ENCODE assay signal across 10 cellular contexts in the genomic region with DNA sequence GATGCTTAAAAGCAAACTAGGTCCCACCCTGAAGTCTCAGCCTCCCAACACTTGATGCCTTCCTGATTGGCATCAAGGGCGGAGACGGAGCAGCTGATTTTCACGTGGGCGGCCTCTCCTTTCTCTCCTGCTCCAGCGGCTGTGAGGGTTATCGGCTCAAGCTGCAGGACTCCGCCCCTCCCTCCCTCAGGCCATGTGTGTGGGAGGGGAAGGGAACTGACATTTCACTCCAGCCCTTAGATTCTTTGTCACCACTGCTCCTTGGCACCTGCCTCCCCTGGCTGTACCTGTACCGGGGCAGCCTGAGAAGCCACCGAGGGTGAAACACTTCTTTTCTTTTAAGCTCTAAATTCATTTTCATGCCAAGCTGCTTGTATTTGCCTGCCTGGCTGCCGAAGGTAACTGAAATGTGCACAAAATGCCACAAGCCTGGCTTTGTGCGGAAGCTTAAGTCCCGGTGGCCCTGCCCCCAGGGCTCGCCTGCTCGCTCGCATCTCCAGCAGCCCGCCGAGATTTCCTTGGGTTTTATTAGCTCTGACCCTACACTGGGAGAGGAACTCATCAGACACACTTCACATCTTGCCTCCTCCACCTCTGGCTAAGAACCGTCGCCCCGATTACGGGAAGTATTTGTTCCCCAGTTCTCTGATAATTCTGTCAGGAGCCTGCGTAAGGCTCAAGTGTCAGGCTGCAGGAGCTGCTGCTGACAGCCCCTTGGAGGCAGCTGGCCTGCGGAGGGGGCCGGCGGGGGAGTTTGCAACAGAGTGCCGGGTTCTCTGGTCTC.
A peak's percentile ranks its signal among the peaks of the same experiment; 100 is the strongest.
DNase-seq lines count a peak whose midpoint lies in the region; ATAC-seq and TF ChIP-seq lines count a peak whose summit lies in the region.
"Had no signal": no experiment of that assay in that cellular context is flagged by ENCODE, and none has a peak within 500 bp of the region (broad histone marks: within the 10 kb centered on the region; RNA-seq: fewer than 3 reads in every experiment).

No MANE protein-coding gene starts in this region.

- H3K36me3 ChIP-seq in neutrophil: no peaks in the 10 kb centered on the region

- H3K9me3 ChIP-seq in neutrophil: no peaks in the 10 kb centered on the region

- DNase-seq in ELF-1 (ENCODE audit: low read depth, low spot score) (peak; percentile 96), OCI-M1 (lab: John Stamatoyannopoulos, UW) (peak; percentile 96), head of caudate nucleus (peak; percentile 41 to 88 (median 74))
- DNase-seq in activated CD4-positive, alpha-beta T cell treated with anti-CD3 and anti-CD28 coated beads for 4 hours: no peak
- no peak for DNase-seq in stimulated activated CD4-positive, alpha-beta T cell treated with anti-CD3 and anti-CD28 coated beads, Interleukin-2, amount 100 ng/mL, for 48 hours
- DNase-seq: activated CD8-positive, alpha-beta memory T cell treated with anti-CD3 and anti-CD28 coated beads, Interleukin-2, amount 50 U/mL, for 48 hours; NCI-H748 treated with DMSO at 0.1 percent for 48 hours had no signal

- H3K27ac ChIP-seq in neutrophil: peak overlapping the region; percentile 40

- TF ChIP-seq CTCF in neutrophil (IDR thresholded peaks at IDR 0.05): no peak

- no peak for ATAC-seq in HG03442 (IDR thresholded peaks at IDR 0.05; ENCODE audit: unreplicated experiment)
- ATAC-seq in HG02885 (IDR thresholded peaks at IDR 0.05; ENCODE audit: poor library complexity, unreplicated experiment): no peak

- no peaks in the 10 kb centered on the region for H3K27me3 ChIP-seq in neutrophil

- intact Hi-C loops in head of caudate nucleus (cut with DNase I): no loop called here

- peaks cover 55% of the 10 kb centered on the region in 2 experiments for H3K4me1 ChIP-seq in neutrophil (ENCODE audit: control insufficient read depth in 1 of 2, insufficient read depth in 1 of 2, low read depth in 1 of 2, low read length in 1 of 2)

- peak overlapping the region; percentile 32 to 42 for H3K4me3 ChIP-seq in neutrophil (ENCODE audit: low read depth in 1 of 2, low read length in 1 of 2)

Comparison
In these comparisons a context has a peak if more than half of its experiments do, and no peak if none do; other contexts are left out.
1. DNase-seq: peak in ELF-1 (single experiment), OCI-M1 (single experiment) and head of caudate nucleus (42 of 42); none in activated CD4-positive, alpha-beta T cell treated with anti-CD3 and anti-CD28 coated beads for 4 hours (0 of 2) and stimulated activated CD4-positive, alpha-beta T cell treated with anti-CD3 and anti-CD28 coated beads, Interleukin-2, amount 100 ng/mL, for 48 hours (0 of 2).